Comparison of ENCODE assay signal across 28 cellular contexts in the genomic region with DNA sequence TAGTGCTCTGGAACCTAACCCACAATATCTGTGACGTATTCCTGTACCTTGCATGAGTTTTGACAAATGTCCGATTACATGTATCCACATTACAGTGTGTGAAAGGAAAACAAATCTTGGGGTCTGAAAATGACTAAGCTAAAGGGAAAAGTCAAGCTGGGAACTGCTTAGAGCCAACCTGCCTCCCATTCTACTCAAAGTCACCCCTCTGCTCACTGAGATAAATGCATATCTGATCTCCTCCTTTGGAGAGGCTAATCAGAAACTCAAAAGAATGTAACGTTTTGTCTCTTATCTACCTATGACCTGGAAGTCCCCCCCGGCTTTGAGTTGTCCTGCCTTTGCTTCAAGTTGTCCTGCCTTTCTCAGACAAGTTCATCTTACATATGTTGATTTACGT.
"Had no signal": no experiment of that assay in that cellular context is flagged by ENCODE, and none has a peak within 500 bp of the region (broad histone marks: within the 10 kb centered on the region; RNA-seq: fewer than 3 reads in every experiment).

No MANE protein-coding gene starts in this region.

- FAIRE-seq: colon, endometrium, endothelial cell of umbilical vein, frontal cortex had no signal

- H3K4me1 ChIP-seq: colonic mucosa, esophagus muscularis mucosa, esophagus squamous epithelium, foreskin keratinocyte, gastrocnemius medialis, gastroesophageal sphincter, heart left ventricle, heart right ventricle had no signal

- H3K9me3 ChIP-seq: colonic mucosa, esophagus muscularis mucosa, esophagus squamous epithelium, gastrocnemius medialis, gastroesophageal sphincter had no signal

- H3K4me3 ChIP-seq: colonic mucosa, coronary artery, dorsolateral prefrontal cortex, esophagus muscularis mucosa, esophagus squamous epithelium, gastrocnemius medialis, gastroesophageal sphincter, heart left ventricle, heart right ventricle had no signal

- H3K36me3 ChIP-seq: colonic mucosa, esophagus muscularis mucosa, esophagus squamous epithelium, gastrocnemius medialis, gastroesophageal sphincter, heart left ventricle, heart right ventricle had no signal

- H3K27ac ChIP-seq: colonic mucosa, coronary artery, dorsolateral prefrontal cortex, epithelial cell of prostate, esophagus muscularis mucosa, esophagus squamous epithelium, foreskin keratinocyte, gastrocnemius medialis, gastroesophageal sphincter, heart left ventricle, heart right ventricle had no signal

- DNase-seq: colonic mucosa; cortex of kidney; dermis blood vessel endothelial cell; dorsolateral prefrontal cortex; effector CD4-positive, alpha-beta T cell; effector CD8-positive, alpha-beta T cell; effector memory CD4-positive, alpha-beta T cell; effector memory CD8-positive, alpha-beta T cell; endodermal cell; erythroblast; esophagus squamous epithelium; foreskin fibroblast; foreskin keratinocyte; foreskin melanocyte; gastrocnemius medialis; glutamatergic neuron; head of caudate nucleus; heart left ventricle; heart right ventricle had no signal

- ATAC-seq: effector memory CD8-positive, alpha-beta T cell; esophagus mucosa; foreskin keratinocyte; gastrocnemius medialis; gastroesophageal sphincter; heart left ventricle; heart right ventricle had no signal

- H3K27me3 ChIP-seq: colonic mucosa, dorsolateral prefrontal cortex, esophagus muscularis mucosa, esophagus squamous epithelium, foreskin keratinocyte, gastrocnemius medialis, gastroesophageal sphincter, heart left ventricle, heart right ventricle had no signal
